ENCODE assay signal across 1 cellular context in the genomic region with DNA sequence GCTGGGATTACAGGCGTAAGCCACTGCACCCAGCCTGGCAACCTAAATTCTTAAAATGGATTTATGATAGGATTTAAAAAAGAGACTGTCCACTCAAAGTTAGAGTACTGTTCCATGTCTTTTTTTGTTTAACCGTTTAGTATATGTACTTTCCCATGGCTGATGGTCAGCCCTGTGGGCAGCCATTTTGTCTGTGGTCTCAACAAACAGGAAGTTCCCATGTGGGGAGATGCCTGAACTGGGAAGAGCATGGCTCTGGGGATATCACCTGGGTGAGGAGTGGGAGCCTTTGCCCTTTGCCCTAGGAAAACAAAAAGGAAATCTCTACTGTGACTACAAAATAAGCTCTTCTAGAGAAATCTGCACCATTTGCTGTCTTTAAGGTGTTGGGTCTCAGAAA.
TF ChIP-seq lines count a peak whose summit lies in the region.

No MANE protein-coding gene starts in this region.

TF ChIP-seq in GM23338, 12 proteins besides CTCF, POLR2A, EP300 and RAD21 (continued from another document):
- TF ChIP-seq, protein P1, sequence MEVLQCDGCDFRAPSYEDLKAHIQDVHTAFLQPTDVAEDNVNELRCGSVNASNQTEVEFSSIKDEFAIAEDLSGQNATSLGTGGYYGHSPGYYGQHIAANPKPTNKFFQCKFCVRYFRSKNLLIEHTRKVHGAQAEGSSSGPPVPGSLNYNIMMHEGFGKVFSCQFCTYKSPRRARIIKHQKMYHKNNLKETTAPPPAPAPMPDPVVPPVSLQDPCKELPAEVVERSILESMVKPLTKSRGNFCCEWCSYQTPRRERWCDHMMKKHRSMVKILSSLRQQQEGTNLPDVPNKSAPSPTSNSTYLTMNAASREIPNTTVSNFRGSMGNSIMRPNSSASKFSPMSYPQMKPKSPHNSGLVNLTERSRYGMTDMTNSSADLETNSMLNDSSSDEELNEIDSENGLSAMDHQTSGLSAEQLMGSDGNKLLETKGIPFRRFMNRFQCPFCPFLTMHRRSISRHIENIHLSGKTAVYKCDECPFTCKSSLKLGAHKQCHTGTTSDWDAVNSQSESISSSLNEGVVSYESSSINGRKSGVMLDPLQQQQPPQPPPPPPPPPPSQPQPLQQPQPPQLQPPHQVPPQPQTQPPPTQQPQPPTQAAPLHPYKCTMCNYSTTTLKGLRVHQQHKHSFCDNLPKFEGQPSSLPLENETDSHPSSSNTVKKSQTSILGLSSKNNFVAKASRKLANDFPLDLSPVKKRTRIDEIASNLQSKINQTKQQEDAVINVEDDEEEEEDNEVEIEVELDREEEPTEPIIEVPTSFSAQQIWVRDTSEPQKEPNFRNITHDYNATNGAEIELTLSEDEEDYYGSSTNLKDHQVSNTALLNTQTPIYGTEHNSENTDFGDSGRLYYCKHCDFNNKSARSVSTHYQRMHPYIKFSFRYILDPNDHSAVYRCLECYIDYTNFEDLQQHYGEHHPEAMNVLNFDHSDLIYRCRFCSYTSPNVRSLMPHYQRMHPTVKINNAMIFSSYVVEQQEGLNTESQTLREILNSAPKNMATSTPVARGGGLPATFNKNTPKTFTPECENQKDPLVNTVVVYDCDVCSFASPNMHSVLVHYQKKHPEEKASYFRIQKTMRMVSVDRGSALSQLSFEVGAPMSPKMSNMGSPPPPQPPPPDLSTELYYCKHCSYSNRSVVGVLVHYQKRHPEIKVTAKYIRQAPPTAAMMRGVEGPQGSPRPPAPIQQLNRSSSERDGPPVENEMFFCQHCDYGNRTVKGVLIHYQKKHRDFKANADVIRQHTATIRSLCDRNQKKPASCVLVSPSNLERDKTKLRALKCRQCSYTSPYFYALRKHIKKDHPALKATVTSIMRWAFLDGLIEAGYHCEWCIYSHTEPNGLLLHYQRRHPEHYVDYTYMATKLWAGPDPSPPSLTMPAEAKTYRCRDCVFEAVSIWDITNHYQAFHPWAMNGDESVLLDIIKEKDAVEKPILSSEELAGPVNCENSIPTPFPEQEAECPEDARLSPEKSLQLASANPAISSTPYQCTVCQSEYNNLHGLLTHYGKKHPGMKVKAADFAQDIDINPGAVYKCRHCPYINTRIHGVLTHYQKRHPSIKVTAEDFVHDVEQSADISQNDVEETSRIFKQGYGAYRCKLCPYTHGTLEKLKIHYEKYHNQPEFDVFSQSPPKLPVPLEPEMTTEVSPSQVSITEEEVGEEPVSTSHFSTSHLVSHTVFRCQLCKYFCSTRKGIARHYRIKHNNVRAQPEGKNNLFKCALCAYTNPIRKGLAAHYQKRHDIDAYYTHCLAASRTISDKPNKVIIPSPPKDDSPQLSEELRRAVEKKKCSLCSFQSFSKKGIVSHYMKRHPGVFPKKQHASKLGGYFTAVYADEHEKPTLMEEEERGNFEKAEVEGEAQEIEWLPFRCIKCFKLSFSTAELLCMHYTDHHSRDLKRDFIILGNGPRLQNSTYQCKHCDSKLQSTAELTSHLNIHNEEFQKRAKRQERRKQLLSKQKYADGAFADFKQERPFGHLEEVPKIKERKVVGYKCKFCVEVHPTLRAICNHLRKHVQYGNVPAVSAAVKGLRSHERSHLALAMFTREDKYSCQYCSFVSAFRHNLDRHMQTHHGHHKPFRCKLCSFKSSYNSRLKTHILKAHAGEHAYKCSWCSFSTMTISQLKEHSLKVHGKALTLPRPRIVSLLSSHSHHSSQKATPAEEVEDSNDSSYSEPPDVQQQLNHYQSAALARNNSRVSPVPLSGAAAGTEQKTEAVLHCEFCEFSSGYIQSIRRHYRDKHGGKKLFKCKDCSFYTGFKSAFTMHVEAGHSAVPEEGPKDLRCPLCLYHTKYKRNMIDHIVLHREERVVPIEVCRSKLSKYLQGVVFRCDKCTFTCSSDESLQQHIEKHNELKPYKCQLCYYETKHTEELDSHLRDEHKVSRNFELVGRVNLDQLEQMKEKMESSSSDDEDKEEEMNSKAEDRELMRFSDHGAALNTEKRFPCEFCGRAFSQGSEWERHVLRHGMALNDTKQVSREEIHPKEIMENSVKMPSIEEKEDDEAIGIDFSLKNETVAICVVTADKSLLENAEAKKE (CRISPR knock-in tag; IDR thresholded peaks at IDR 0.05): no peak
- TF ChIP-seq REST (IDR thresholded peaks at IDR 0.05; ENCODE audit: unreplicated experiment) (no peak), ZNF114 (CRISPR knock-in tag; IDR thresholded peaks at IDR 0.05) (no peak), EZH2phosphoT487 (IDR thresholded peaks at IDR 0.05; ENCODE audit: unreplicated experiment) (no peak), STAT1 (IDR thresholded peaks at IDR 0.05; ENCODE audit: unreplicated experiment) (no peak), POLR2AphosphoS5 (IDR thresholded peaks at IDR 0.05; ENCODE audit: low read depth) (no peak)
